ENCODE assay signal across 15 cellular contexts in the genomic region with DNA sequence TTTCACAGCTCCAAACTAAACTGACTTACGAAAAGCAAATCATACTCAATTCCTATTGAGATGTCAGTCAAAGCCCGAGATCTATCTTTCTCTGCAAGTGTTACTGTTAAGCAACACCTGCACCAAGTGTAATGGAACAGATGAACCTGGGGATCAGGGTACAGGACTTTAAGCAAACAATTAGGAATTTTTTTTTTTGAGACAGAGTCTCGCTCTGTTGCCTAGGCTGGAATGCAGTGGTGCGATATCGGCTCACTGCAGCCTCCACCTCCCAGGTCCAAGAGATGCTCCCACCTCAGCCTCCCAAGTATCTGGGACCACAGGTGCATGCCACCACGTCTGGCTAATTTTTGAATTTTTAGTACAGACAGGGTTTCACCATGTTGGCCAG.
"Had no signal": no experiment of that assay in that cellular context is flagged by ENCODE, and none has a peak within 500 bp of the region (broad histone marks: within the 10 kb centered on the region; RNA-seq: fewer than 3 reads in every experiment).

No MANE protein-coding gene starts in this region.

- H3K27ac ChIP-seq: esophagus squamous epithelium, thoracic aorta, uterus, VCaP had no signal

- H3K27me3 ChIP-seq: esophagus squamous epithelium, uterus had no signal

- ATAC-seq: left colon, T-cell had no signal

- H3K4me1 ChIP-seq: uterus had no signal

- H3K36me3 ChIP-seq: uterus had no signal

- H3K4me3 Mint-ChIP-seq: memory B cell; natural killer cell; stimulated activated naive CD8-positive, alpha-beta T cell treated with anti-CD3 and anti-CD28 coated beads, Interleukin-15, amount 100 ng/mL, for 72 hours; T-cell had no signal

- H3K4me3 ChIP-seq: esophagus squamous epithelium, thoracic aorta, uterus had no signal

- H3K27me3 Mint-ChIP-seq: memory B cell; stimulated activated naive CD8-positive, alpha-beta T cell treated with anti-CD3 and anti-CD28 coated beads, Interleukin-15, amount 100 ng/mL, for 72 hours; T-cell had no signal

- H3K9me3 Mint-ChIP-seq: memory B cell; natural killer cell; stimulated activated naive CD8-positive, alpha-beta T cell treated with anti-CD3 and anti-CD28 coated beads, Interleukin-15, amount 100 ng/mL, for 72 hours; T-cell had no signal

- H3K9me3 ChIP-seq: esophagus squamous epithelium, thoracic aorta, uterus had no signal

- DNase-seq: activated naive CD4-positive, alpha-beta T cell treated with anti-CD3 and anti-CD28 coated beads, Interleukin-2, amount 50 U/mL, for 16 hours; activated T-cell treated with anti-CD3 and anti-CD28 coated beads, Interleukin-2, amount 50 U/mL, for 1 hour; anterior cingulate cortex; esophagus squamous epithelium; left colon; natural killer cell; nucleus accumbens; stimulated activated CD4-positive, alpha-beta T cell treated with anti-CD3 and anti-CD28 coated beads, Interleukin-4, amount 100 ng/mL, for 1 hour; stimulated activated CD8-positive, alpha-beta memory T cell treated with anti-CD3 and anti-CD28 coated beads, Interleukin-4, amount 100 ng/mL, for 48 hours; stimulated activated naive CD8-positive, alpha-beta T cell treated with anti-CD3 and anti-CD28 coated beads, Interleukin-15, amount 100 ng/mL, for 72 hours; T-cell; uterus had no signal
